8 cellular contexts compared by ENCODE assay signal in the genomic region with DNA sequence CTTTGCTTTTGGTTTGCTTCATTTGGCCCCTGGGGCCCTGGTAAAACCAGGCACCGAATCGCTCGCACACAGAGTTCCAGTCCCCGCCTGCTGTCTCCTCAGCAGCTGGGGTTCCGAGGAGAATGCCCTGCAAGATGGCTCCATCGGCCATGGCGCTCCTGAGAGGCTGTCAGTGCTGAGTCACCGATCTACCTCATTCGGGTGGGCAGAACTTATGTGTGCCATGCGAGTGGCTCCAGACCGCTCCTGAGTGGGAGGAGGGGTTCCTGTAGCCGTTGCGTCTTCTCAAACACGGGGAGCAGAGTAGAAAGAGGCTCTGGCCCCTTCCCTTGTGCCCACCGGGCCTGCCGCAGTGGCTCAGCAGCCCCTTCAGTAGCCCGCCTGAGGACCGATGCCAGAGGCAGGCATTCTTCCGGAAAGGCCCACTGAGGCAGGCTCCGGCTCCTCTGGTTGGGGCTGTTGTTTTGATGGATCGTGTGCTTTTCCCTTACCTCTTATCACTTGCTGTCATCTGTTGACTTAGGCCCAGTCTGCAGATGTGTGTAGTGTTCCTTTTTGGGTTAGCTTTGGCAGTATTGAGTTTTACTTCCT. TPM values are rescaled to one million over a fixed set of nuclear protein-coding genes. Genes with fewer than 3 reads are reported as not detected.
DNase-seq lines count a peak whose midpoint lies in the region; TF ChIP-seq lines count a peak whose summit lies in the region.

No MANE protein-coding gene starts in this region.

- peaks cover 3 to 10% of the 10 kb centered on the region in 2 donors for H3K4me1 ChIP-seq in esophagus (ENCODE audit: control insufficient read depth in 2 of 2, insufficient read depth in 2 of 2, low read length in 1 of 2)
- peaks cover 6 to 28% (median 24%) of the 10 kb centered on the region in 5 donors for H3K4me1 ChIP-seq in subcutaneous abdominal adipose tissue (ENCODE audit: control insufficient read depth in 5 of 5, insufficient read depth in 5 of 5, low read length in 5 of 5)

- CTCF ChIA-PET in HEK293T (lab: Yijun Ruan, JAX) = interaction anchor here (0.6 to 4.8 kb wide), 3 partner anchors 10 to 109 kb away, joined by 3 to 31 read pairs (median 4); no protein-coding TSS in a partner anchor

- 11 to 13% methylated on average over 21 of the region's 21 CpGs for WGBS in esophagus, 2 donors

- H3K27me3 ChIP-seq in esophagus (ENCODE audit: control insufficient read depth in 1 of 2, insufficient read depth in 2 of 2, low read length in 2 of 2) (no peaks in the 10 kb centered on the region), subcutaneous abdominal adipose tissue (ENCODE audit: control insufficient read depth in 5 of 5, insufficient read depth in 4 of 5, low read length in 5 of 5) (no peaks in the 10 kb centered on the region)

- H3K27ac ChIP-seq in esophagus (ENCODE audit: low read depth in 2 of 2, low read length in 1 of 2) (peak overlapping the region; percentile 67 to 73), subcutaneous abdominal adipose tissue (ENCODE audit: low read depth, low read length) (peak overlapping the region; percentile 41)

- H3K27me3 Mint-ChIP-seq in neural crest cell (ENCODE audit: low read depth) = no peaks in the 10 kb centered on the region

- H3K9ac ChIP-seq in subcutaneous abdominal adipose tissue (ENCODE audit: low read length in 5 of 5) = peak overlapping the region; percentile 44 to 91 (median 69)

- DNase-seq in GM03348 (ENCODE audit: low spot score) (peak; percentile 88), HEK293T (ENCODE audit: extremely low spot score) (peak; percentile 64), NOMO-1 treated with DMSO at 0.1 percent for 48 hours (lab: John Stamatoyannopoulos, UW; ENCODE audit: unreplicated experiment) (peak; percentile 33), activated T-cell treated with anti-CD3 and anti-CD28 coated beads for 1 hour (ENCODE audit: low read depth) (peak; percentile 54), neural crest cell (ENCODE audit: low read depth, low spot score) (no peak), ecto neural progenitor cell (ENCODE audit: low spot score) (no peak)

- peak overlapping the region; percentile 96 for H3K4me3 Mint-ChIP-seq in neural crest cell

- peaks cover 22% of the 10 kb centered on the region for H3K4me1 Mint-ChIP-seq in neural crest cell

- POLR2A ChIA-PET in HEK293T (lab: Yijun Ruan, JAX) = interaction anchor here (0.7 to 2.3 kb wide), 12 partner anchors 8 to 152 kb away, joined by 3 to 17 read pairs (median 5); a partner anchor contains a TSS

- H3K4me3 ChIP-seq in esophagus (ENCODE audit: low read depth in 1 of 2, low read length in 2 of 2) (peak overlapping the region; percentile 72 to 95), subcutaneous abdominal adipose tissue (ENCODE audit: low read depth in 1 of 5, low read length in 5 of 5) (peak overlapping the region; percentile 81 to 90 (median 87))

- peaks cover 5 to 24% of the 10 kb centered on the region in 2 donors for H3K36me3 ChIP-seq in esophagus (ENCODE audit: control insufficient read depth in 2 of 2, insufficient read depth in 2 of 2, low read length in 1 of 2)
- peaks cover 4 to 34% (median 29%) of the 10 kb centered on the region in 5 donors for H3K36me3 ChIP-seq in subcutaneous abdominal adipose tissue (ENCODE audit: control insufficient read depth in 5 of 5, insufficient read depth in 5 of 5, low read length in 5 of 5)

- H3K9me3 ChIP-seq in esophagus (ENCODE audit: control insufficient read depth in 2 of 2, insufficient read depth in 1 of 2, low read depth in 1 of 2, low read length in 1 of 2) (no peaks in the 10 kb centered on the region), subcutaneous abdominal adipose tissue (ENCODE audit: control insufficient read depth in 5 of 5, low read length in 5 of 5) (no peaks in the 10 kb centered on the region)

- no peak for TF ChIP-seq CTCF in neural crest cell (conservative IDR thresholded peaks at IDR 0.05)

- no peaks in the 10 kb centered on the region for H3K9me3 Mint-ChIP-seq in neural crest cell

- peak overlapping the region; percentile 92 for H3K27ac Mint-ChIP-seq in neural crest cell (ENCODE audit: unreplicated experiment)

- H3K36me3 Mint-ChIP-seq in neural crest cell (ENCODE audit: low read depth) = peaks cover 4% of the 10 kb centered on the region

TF ChIP-seq in HEK293T, 16 proteins besides CTCF, POLR2A, EP300 and RAD21:
- TF ChIP-seq LEF1 (IDR thresholded peaks at IDR 0.05; ENCODE audit: borderline replicate concordance) (no peak), HDGF (IDR thresholded peaks at IDR 0.05; ENCODE audit: borderline replicate concordance) (no peak), TARDBP (IDR thresholded peaks at IDR 0.05) (no peak), ZNF384 (IDR thresholded peaks at IDR 0.05) (no peak), L3MBTL2 (conservative IDR thresholded peaks at IDR 0.05) (no peak), BHLHE40 (IDR thresholded peaks at IDR 0.05; ENCODE audit: borderline replicate concordance) (no peak), ARNT (IDR thresholded peaks at IDR 0.05) (no peak), FOXA1 (IDR thresholded peaks at IDR 0.05) (no peak), FOXM1 (IDR thresholded peaks at IDR 0.05; ENCODE audit: borderline replicate concordance) (no peak), CTBP1 (IDR thresholded peaks at IDR 0.05; ENCODE audit: borderline replicate concordance) (no peak), SUZ12 (IDR thresholded peaks at IDR 0.05) (no peak), NFRKB (IDR thresholded peaks at IDR 0.05) (no peak)
- TF ChIP-seq, protein P1, sequence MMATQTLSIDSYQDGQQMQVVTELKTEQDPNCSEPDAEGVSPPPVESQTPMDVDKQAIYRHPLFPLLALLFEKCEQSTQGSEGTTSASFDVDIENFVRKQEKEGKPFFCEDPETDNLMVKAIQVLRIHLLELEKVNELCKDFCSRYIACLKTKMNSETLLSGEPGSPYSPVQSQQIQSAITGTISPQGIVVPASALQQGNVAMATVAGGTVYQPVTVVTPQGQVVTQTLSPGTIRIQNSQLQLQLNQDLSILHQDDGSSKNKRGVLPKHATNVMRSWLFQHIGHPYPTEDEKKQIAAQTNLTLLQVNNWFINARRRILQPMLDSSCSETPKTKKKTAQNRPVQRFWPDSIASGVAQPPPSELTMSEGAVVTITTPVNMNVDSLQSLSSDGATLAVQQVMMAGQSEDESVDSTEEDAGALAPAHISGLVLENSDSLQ (IDR thresholded peaks at IDR 0.05) = no peak

RNA-seq across cellular contexts. Expression of a gene that starts 0.9 kb away (rescaled TPM):
- 10 to 100 TPM; 10.8 to 13.6 TPM for polyA plus RNA-seq in esophagus
- total RNA-seq in neural crest cell = 33.1 and 34.1 TPM in 2 replicates

RNA-seq across cellular contexts. Expression of a gene that starts 6.2 kb away (rescaled TPM):
- polyA plus RNA-seq in esophagus = 10 to 100 TPM in 1 of 2 donors, 1 to 10 TPM in 1; 8.6 to 19.8 TPM
- total RNA-seq in neural crest cell = 67.0 and 68.2 TPM in 2 replicates

RNA-seq across cellular contexts. Expression of a gene that starts 15.3 kb away (rescaled TPM):
- 1 to 10 TPM; 7.5 to 8.3 TPM for polyA plus RNA-seq in esophagus
- 46.7 and 50.7 TPM in 2 replicates for total RNA-seq in neural crest cell

RNA-seq across cellular contexts. Expression of a gene that starts 22.9 kb away (rescaled TPM):
- polyA plus RNA-seq in esophagus = not detected
- not detected in 2 replicates for total RNA-seq in neural crest cell

RNA-seq across cellular contexts. Expression of a gene that starts 46.2 kb away (rescaled TPM):
- polyA plus RNA-seq in esophagus = under 1 TPM in 1 of 2 donors, not detected in 1; 0.01 TPM
- total RNA-seq in neural crest cell = not detected in 2 replicates

Comparison
In these comparisons a context has a peak if more than half of its experiments do, and no peak if none do; other contexts are left out.
1. DNase-seq: peak in GM03348 (single experiment), HEK293T (single experiment), NOMO-1 treated with DMSO at 0.1 percent for 48 hours (single experiment) and activated T-cell treated with anti-CD3 and anti-CD28 coated beads for 1 hour (single experiment); none in neural crest cell (single experiment) and ecto neural progenitor cell (single experiment).